In genomic region chr13:95185851-95186250, GRCh38 we compare ENCODE assay signal across 10 cellular contexts.
DNase-seq lines count a peak whose midpoint lies in the region; ATAC-seq lines count a peak whose summit lies in the region.
"Had no signal": no experiment of that assay in that cellular context is flagged by ENCODE, and none has a peak within 500 bp of the region (broad histone marks: within the 10 kb centered on the region; RNA-seq: fewer than 3 reads in every experiment).

No MANE protein-coding gene starts in this region.

- DNase-seq in activated CD4-positive, CD25-positive, alpha-beta regulatory T cell treated with anti-CD3 and anti-CD28 coated beads, Interleukin-2, amount 50 U/mL, for 16 hours (ENCODE audit: low read depth, low spot score) = peak; percentile 44
- DNase-seq in activated CD4-positive, CD25-positive, alpha-beta regulatory T cell treated with anti-CD3 and anti-CD28 coated beads, Interleukin-2, amount 50 U/mL, for 72 hours = no peak
- DNase-seq in activated CD4-positive, alpha-beta T cell treated with anti-CD3 and anti-CD28 coated beads for 48 hours = peak; percentile 41
- DNase-seq in effector CD8-positive, alpha-beta T cell (lab: John Stamatoyannopoulos, UW) = peak; percentile 24
- peak; percentile 4 for DNase-seq in stimulated activated naive CD4-positive, alpha-beta T cell treated with Interleukin-2 at 50 U/mL for 16 hours (lab: John Stamatoyannopoulos, UW)
- DNase-seq in NCI-H2107 (lab: John Stamatoyannopoulos, UW) = no peak
- no peak for DNase-seq in NCI-H1048 (lab: John Stamatoyannopoulos, UW)
- DNase-seq: heart left ventricle, thyroid gland had no signal

- no peak for ATAC-seq in GM18511 (IDR thresholded peaks at IDR 0.05; ENCODE audit: unreplicated experiment)
- ATAC-seq: heart left ventricle had no signal

Comparison
In these comparisons a context has a peak if more than half of its experiments do, and no peak if none do; other contexts are left out.
1. DNase-seq: peak in activated CD4-positive, CD25-positive, alpha-beta regulatory T cell treated with anti-CD3 and anti-CD28 coated beads, Interleukin-2, amount 50 U/mL, for 16 hours (single experiment), activated CD4-positive, alpha-beta T cell treated with anti-CD3 and anti-CD28 coated beads for 48 hours (single experiment), effector CD8-positive, alpha-beta T cell (single experiment) and stimulated activated naive CD4-positive, alpha-beta T cell treated with Interleukin-2 at 50 U/mL for 16 hours (single experiment); none in activated CD4-positive, CD25-positive, alpha-beta regulatory T cell treated with anti-CD3 and anti-CD28 coated beads, Interleukin-2, amount 50 U/mL, for 72 hours (single experiment), NCI-H2107 (single experiment) and NCI-H1048 (single experiment).